ENCODE assay signal across 9 cellular contexts in the genomic region with DNA sequence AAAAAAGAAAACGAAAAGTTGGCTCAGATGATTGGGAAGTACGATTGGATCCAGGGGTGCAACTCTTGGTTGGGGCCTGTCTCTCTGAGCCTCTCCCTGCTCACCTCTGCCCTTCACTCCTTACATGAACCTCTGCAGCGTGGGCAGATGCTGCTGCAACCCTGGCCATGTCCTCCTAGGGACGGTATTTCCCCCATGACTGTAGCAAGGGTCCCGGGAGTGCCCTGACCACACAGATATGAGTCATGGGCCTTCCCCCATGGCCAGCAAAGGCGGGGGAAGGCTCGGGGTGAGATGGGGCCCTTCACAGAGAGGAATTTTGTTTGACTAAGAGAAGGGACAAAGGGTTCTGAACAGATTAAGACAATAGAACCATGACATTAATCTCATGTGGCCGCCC.
DNase-seq lines count a peak whose midpoint lies in the region; ATAC-seq and TF ChIP-seq lines count a peak whose summit lies in the region.
"Had no signal": no experiment of that assay in that cellular context is flagged by ENCODE, and none has a peak within 500 bp of the region (broad histone marks: within the 10 kb centered on the region; RNA-seq: fewer than 3 reads in every experiment).

No MANE protein-coding gene starts in this region.

- H3K36me3 ChIP-seq in breast epithelium: no peaks in the 10 kb centered on the region

- no peak overlapping the region for H3K4me3 ChIP-seq in breast epithelium

- DNase-seq in MCF 10A (ENCODE audit: unreplicated experiment) (peak; percentile 80), breast epithelium (ENCODE audit: low spot score in 2 of 2) (no peak), T-helper 9 cell (peak; percentile 39), DMS 273 treated with DMSO at 0.1 percent for 48 hours (lab: John Stamatoyannopoulos, UW) (no peak), NCI-H1436 (lab: John Stamatoyannopoulos, UW) (no peak)
- DNase-seq in effector memory CD8-positive, alpha-beta T cell: peak in 2 of 3 experiments; percentile 21 to 35
- peak; percentile 81 for DNase-seq in stimulated activated CD4-positive, alpha-beta T cell treated with anti-CD3 and anti-CD28 coated beads, Interleukin-15, amount 100 ng/mL, for 24 hours

- H3K9me3 ChIP-seq in breast epithelium: no peaks in the 10 kb centered on the region

- H3K27me3 ChIP-seq in breast epithelium: no peaks in the 10 kb centered on the region

- no peak for TF ChIP-seq POLR2A in breast epithelium (IDR thresholded peaks at IDR 0.05)

- TF ChIP-seq CTCF in MCF 10A (IDR thresholded peaks at IDR 0.05; ENCODE audit: unreplicated experiment) (no peak), breast epithelium (IDR thresholded peaks at IDR 0.05) (no peak)

- H3K27ac ChIP-seq in breast epithelium: no peak overlapping the region
- H3K27ac ChIP-seq: C4-2B had no signal

- POLR2A ChIA-PET in MCF 10A (lab: Yijun Ruan, JAX): no interaction called here

- H3K4me1 Mint-ChIP-seq in MCF 10A (ENCODE audit: insufficient read depth, unreplicated experiment): peaks cover 11% of the 10 kb centered on the region
- H3K4me1 Mint-ChIP-seq in effector memory CD8-positive, alpha-beta T cell (ENCODE audit: low read depth in 2 of 2): peaks cover 66 to 79% of the 10 kb centered on the region in 2 donors

- peak; percentile 86 for ATAC-seq in HG02981 (IDR thresholded peaks at IDR 0.05; ENCODE audit: unreplicated experiment)
- peak; percentile 85 for ATAC-seq in effector memory CD8-positive, alpha-beta T cell (replicated peaks)

- no peaks in the 10 kb centered on the region for H3K27me3 Mint-ChIP-seq in MCF 10A (ENCODE audit: insufficient read depth, unreplicated experiment)
- H3K27me3 Mint-ChIP-seq in effector memory CD8-positive, alpha-beta T cell: no peaks in the 10 kb centered on the region

- H3K27ac Mint-ChIP-seq in MCF 10A (ENCODE audit: low read depth, unreplicated experiment): peak overlapping the region; percentile 35
- H3K27ac Mint-ChIP-seq in effector memory CD8-positive, alpha-beta T cell: peak overlapping the region; percentile 79 to 90

- no peaks in the 10 kb centered on the region for H3K9me3 Mint-ChIP-seq in MCF 10A (ENCODE audit: unreplicated experiment)
- H3K9me3 Mint-ChIP-seq in effector memory CD8-positive, alpha-beta T cell: no peaks in the 10 kb centered on the region

- no peak overlapping the region for H3K4me3 Mint-ChIP-seq in MCF 10A (ENCODE audit: unreplicated experiment)
- H3K4me3 Mint-ChIP-seq in effector memory CD8-positive, alpha-beta T cell: peak overlapping the region; percentile 65 to 74

- CTCF ChIA-PET in MCF 10A (lab: Yijun Ruan, JAX): interaction anchor here (1.4 kb wide), 1 partner anchor 15 kb away, joined by 4 read pairs; no protein-coding TSS in a partner anchor

- peaks cover 18% of the 10 kb centered on the region for H3K36me3 Mint-ChIP-seq in MCF 10A (ENCODE audit: insufficient read depth, unreplicated experiment)
- H3K36me3 Mint-ChIP-seq in effector memory CD8-positive, alpha-beta T cell (ENCODE audit: insufficient read depth): peaks cover 5% of the 10 kb centered on the region

- no TSS peak for BruUV-seq in MCF 10A (replicated peaks; lab: Mats Ljungman, UMichigan)

- H3K4me1 ChIP-seq in breast epithelium: no peaks in the 10 kb centered on the region

- intact Hi-C loops in MCF 10A (cut with micrococcal nuclease) (no loop called here), breast epithelium (cut with DNase I; ENCODE audit: low total_unique reads) (no loop called here)

Comparison
In these comparisons a context has a peak if more than half of its experiments do, and no peak if none do; other contexts are left out.
1. DNase-seq: peak in MCF 10A (single experiment), T-helper 9 cell (single experiment), effector memory CD8-positive, alpha-beta T cell (2 of 3) and stimulated activated CD4-positive, alpha-beta T cell treated with anti-CD3 and anti-CD28 coated beads, Interleukin-15, amount 100 ng/mL, for 24 hours (single experiment); none in breast epithelium (0 of 2), DMS 273 treated with DMSO at 0.1 percent for 48 hours (single experiment) and NCI-H1436 (single experiment).